Comparison of ENCODE assay signal across 14 cellular contexts in the genomic region with DNA sequence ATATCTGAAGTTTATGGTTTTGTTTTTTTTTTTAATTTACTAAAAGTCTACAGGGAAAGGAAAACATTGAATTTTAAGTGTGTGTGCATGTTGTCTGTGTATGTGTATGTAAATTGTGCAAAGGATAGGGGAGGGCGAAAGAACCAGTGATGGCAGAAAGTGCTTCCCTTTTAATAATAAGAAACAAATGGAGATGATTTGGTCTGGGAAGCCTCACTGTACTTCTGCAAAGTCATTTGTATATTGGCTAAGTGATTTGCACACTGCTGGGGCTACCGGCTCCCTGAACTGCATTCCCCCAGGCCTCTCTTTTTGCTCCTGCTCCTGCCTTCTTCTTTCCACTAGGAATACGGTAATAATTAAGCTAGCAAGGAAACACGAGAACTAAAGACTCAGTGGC.
"Had no signal": no experiment of that assay in that cellular context is flagged by ENCODE, and none has a peak within 500 bp of the region (broad histone marks: within the 10 kb centered on the region; RNA-seq: fewer than 3 reads in every experiment).

No MANE protein-coding gene starts in this region.

- ATAC-seq: activated CD8-positive, alpha-beta T cell treated with anti-CD3 and anti-CD28 coated beads for 36 hours; activated T-cell treated with anti-CD3 and anti-CD28 coated beads, Interleukin-2, amount 50 U/mL, for 4 hours; natural killer cell treated with Interleukin-12 subunit alpha and Interleukin-12 subunit beta and Interleukin-15 and Interleukin-18, amount 100 ng/mL, for 72 hours; stimulated activated naive CD8-positive, alpha-beta T cell treated with anti-CD3 and anti-CD28 coated beads, Interleukin-15, Interleukin-2, amounts not matched to agents 100 U/mL and 50 U/mL, for 24 hours; WTC11 had no signal

- H3K4me3 Mint-ChIP-seq: activated CD8-positive, alpha-beta T cell treated with anti-CD3 and anti-CD28 coated beads for 36 hours; activated naive CD4-positive, alpha-beta T cell treated with anti-CD3 and anti-CD28 coated beads, Interleukin-2, amount 50 U/mL, for 24 hours; natural killer cell treated with Interleukin-12 subunit alpha and Interleukin-12 subunit beta and Interleukin-15 and Interleukin-18, amount 100 ng/mL, for 72 hours; WTC11 had no signal

- H3K9me3 ChIP-seq: adrenal gland, right atrium auricular region had no signal

- H3K27me3 ChIP-seq: adrenal gland, dorsolateral prefrontal cortex, right atrium auricular region had no signal

- H3K4me3 ChIP-seq: adrenal gland, dorsolateral prefrontal cortex, right atrium auricular region had no signal

- H3K36me3 Mint-ChIP-seq: activated naive CD4-positive, alpha-beta T cell treated with anti-CD3 and anti-CD28 coated beads, Interleukin-2, amount 50 U/mL, for 24 hours; natural killer cell treated with Interleukin-12 subunit alpha and Interleukin-12 subunit beta and Interleukin-15 and Interleukin-18, amount 100 ng/mL, for 72 hours; WTC11 had no signal

- DNase-seq: activated CD4-positive, alpha-beta T cell treated with anti-CD3 and anti-CD28 coated beads for 4 hours; activated CD8-positive, alpha-beta T cell treated with anti-CD3 and anti-CD28 coated beads for 36 hours; activated effector memory CD4-positive, alpha-beta T cell treated with anti-CD3 and anti-CD28 coated beads, Interleukin-2, amount 50 U/mL, for 16 hours; activated T-cell treated with anti-CD3 and anti-CD28 coated beads, Interleukin-2, amount 50 U/mL, for 4 hours; adrenal gland; dorsolateral prefrontal cortex; erythroblast; islet precursor cell; stimulated activated naive CD8-positive, alpha-beta T cell treated with anti-CD3 and anti-CD28 coated beads, Interleukin-15, Interleukin-2, amounts not matched to agents 100 U/mL and 50 U/mL, for 24 hours; T-helper 2 cell had no signal

- H3K27ac Mint-ChIP-seq: activated CD8-positive, alpha-beta T cell treated with anti-CD3 and anti-CD28 coated beads for 36 hours; activated naive CD4-positive, alpha-beta T cell treated with anti-CD3 and anti-CD28 coated beads, Interleukin-2, amount 50 U/mL, for 24 hours; natural killer cell treated with Interleukin-12 subunit alpha and Interleukin-12 subunit beta and Interleukin-15 and Interleukin-18, amount 100 ng/mL, for 72 hours; WTC11 had no signal

- H3K9me3 Mint-ChIP-seq: activated CD8-positive, alpha-beta T cell treated with anti-CD3 and anti-CD28 coated beads for 36 hours; activated naive CD4-positive, alpha-beta T cell treated with anti-CD3 and anti-CD28 coated beads, Interleukin-2, amount 50 U/mL, for 24 hours; activated T-cell treated with anti-CD3 and anti-CD28 coated beads, Interleukin-2, amount 50 U/mL, for 4 hours; natural killer cell treated with Interleukin-12 subunit alpha and Interleukin-12 subunit beta and Interleukin-15 and Interleukin-18, amount 100 ng/mL, for 72 hours; WTC11 had no signal

- H3K27ac ChIP-seq: adrenal gland, dorsolateral prefrontal cortex, right atrium auricular region had no signal

- H3K36me3 ChIP-seq: adrenal gland, right atrium auricular region had no signal

- H3K27me3 Mint-ChIP-seq: activated CD8-positive, alpha-beta T cell treated with anti-CD3 and anti-CD28 coated beads for 36 hours; activated naive CD4-positive, alpha-beta T cell treated with anti-CD3 and anti-CD28 coated beads, Interleukin-2, amount 50 U/mL, for 24 hours had no signal
